19 cellular contexts compared by ENCODE assay signal in the genomic region with DNA sequence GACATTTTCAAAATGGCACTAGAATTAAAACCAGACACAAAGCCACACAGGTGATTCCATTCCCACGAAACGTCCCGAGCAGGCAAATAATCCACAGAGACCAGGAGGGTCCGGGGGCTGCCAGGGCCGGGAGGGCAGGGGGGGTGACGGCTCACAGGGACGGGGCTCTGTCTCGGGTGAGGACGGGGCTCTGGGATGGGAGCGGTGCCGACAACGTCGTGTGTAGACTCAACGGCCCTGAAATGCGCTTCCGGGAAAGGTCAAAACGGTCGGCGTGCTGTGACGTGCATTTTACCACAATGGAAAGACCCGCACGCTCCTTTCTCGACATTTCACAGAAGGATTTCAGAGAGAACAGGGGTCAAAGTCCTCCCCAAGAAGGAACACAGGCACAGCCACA.
DNase-seq lines count a peak whose midpoint lies in the region; ATAC-seq, FAIRE-seq and TF ChIP-seq lines count a peak whose summit lies in the region.
"Had no signal": no experiment of that assay in that cellular context is flagged by ENCODE, and none has a peak within 500 bp of the region (broad histone marks: within the 10 kb centered on the region; RNA-seq: fewer than 3 reads in every experiment).

No MANE protein-coding gene starts in this region.

- POLR2A ChIA-PET in CD8-positive, alpha-beta T cell (lab: Charles Lee) = no interaction called here
- POLR2A ChIA-PET in activated CD8-positive, alpha-beta T cell treated with anti-CD3 and anti-CD28 coated beads, Interleukin-2, amount 10 ng/mL, durations not matched to agents 7 days and 5 days (lab: Charles Lee) = no interaction called here

- DNase-seq in activated T-cell treated with anti-CD3 and anti-CD28 coated beads, Interleukin-2, amount 50 U/mL, for 4 hours = no peak
- no peak for DNase-seq in activated T-cell treated with anti-CD3 and anti-CD28 coated beads, Interleukin-2, amount 50 U/mL, for 1 hour
- no peak for DNase-seq in CD8-positive, alpha-beta T cell
- no peak for DNase-seq in activated CD8-positive, alpha-beta T cell treated with anti-CD3 and anti-CD28 coated beads, Interleukin-2, amount 10 ng/mL, durations not matched to agents 7 days and 5 days
- DNase-seq in kidney (peak; percentile 57), MG63 (no peak), kidney glomerular epithelial cell (lab: John Stamatoyannopoulos, UW) (no peak), NCI-H2081 (lab: John Stamatoyannopoulos, UW) (no peak)
- DNase-seq: BE2C; DMS 273 treated with DMSO at 0.1 percent for 48 hours; left cardiac atrium; mesenchymal stem cell; NCI-H1417; NCI-H510A treated with DMSO at 0.1 percent for 48 hours; SIG-M5; stimulated activated CD4-positive, alpha-beta T cell treated with anti-CD3 and anti-CD28 coated beads, Interleukin-4, amount 100 ng/mL, for 1 hour; upper lobe of right lung had no signal

- peaks cover 8% of the 10 kb centered on the region for H3K9me3 Mint-ChIP-seq in activated T-cell treated with anti-CD3 and anti-CD28 coated beads, Interleukin-2, amount 50 U/mL, for 4 hours
- no peaks in the 10 kb centered on the region for H3K9me3 Mint-ChIP-seq in CD8-positive, alpha-beta T cell
- H3K9me3 Mint-ChIP-seq in activated CD8-positive, alpha-beta T cell treated with anti-CD3 and anti-CD28 coated beads, Interleukin-2, amount 10 ng/mL, durations not matched to agents 7 days and 5 days (ENCODE audit: insufficient read depth) = peaks cover 8% of the 10 kb centered on the region

- CTCF ChIA-PET in CD8-positive, alpha-beta T cell (lab: Charles Lee) = no interaction called here
- CTCF ChIA-PET in activated CD8-positive, alpha-beta T cell treated with anti-CD3 and anti-CD28 coated beads, Interleukin-2, amount 10 ng/mL, durations not matched to agents 7 days and 5 days (lab: Charles Lee) = no interaction called here

- H3K27me3 ChIP-seq in CD8-positive, alpha-beta T cell (ENCODE audit: insufficient read depth, low read length) = no peaks in the 10 kb centered on the region
- H3K27me3 ChIP-seq in MG63 = no peaks in the 10 kb centered on the region
- H3K27me3 ChIP-seq: ascending aorta, BE2C, upper lobe of right lung had no signal

- H3K27ac ChIP-seq in CD8-positive, alpha-beta T cell (ENCODE audit: low read depth, low read length) = no peak overlapping the region
- no peak overlapping the region for H3K27ac ChIP-seq in kidney (ENCODE audit: low read depth in 2 of 2, low read length in 2 of 2)
- H3K27ac ChIP-seq: ascending aorta, upper lobe of right lung had no signal

- TF ChIP-seq CTCF in CD8-positive, alpha-beta T cell (IDR thresholded peaks at IDR 0.05) = no peak
- no peak for TF ChIP-seq CTCF in kidney (IDR thresholded peaks at IDR 0.05; ENCODE audit: borderline replicate concordance, extremely low read depth, insufficient read depth)

- FAIRE-seq in kidney (lab: Jason Lieb, UNC) = no peak
- FAIRE-seq: GM18507 had no signal

- peaks cover 30% of the 10 kb centered on the region for H3K36me3 Mint-ChIP-seq in activated T-cell treated with anti-CD3 and anti-CD28 coated beads, Interleukin-2, amount 50 U/mL, for 4 hours (ENCODE audit: insufficient read depth)
- peaks cover 43% of the 10 kb centered on the region for H3K36me3 Mint-ChIP-seq in CD8-positive, alpha-beta T cell
- peaks cover 64% of the 10 kb centered on the region for H3K36me3 Mint-ChIP-seq in activated CD8-positive, alpha-beta T cell treated with anti-CD3 and anti-CD28 coated beads, Interleukin-2, amount 10 ng/mL, durations not matched to agents 7 days and 5 days (ENCODE audit: low read depth)

- intact Hi-C loops in CD8-positive, alpha-beta T cell (cut with DNase I, micrococcal nuclease) = loop anchor here (5.0 to 10.0 kb wide), 6 partner anchors 54 to 292 kb away; partner anchors contain the start of gene GET4 (in 1 of the 2)
- intact Hi-C loops in kidney (cut with DNase I) = no loop called here

- H3K4me3 Mint-ChIP-seq in activated T-cell treated with anti-CD3 and anti-CD28 coated beads, Interleukin-2, amount 50 U/mL, for 4 hours = peak overlapping the region; percentile 87
- peak overlapping the region; percentile 90 for H3K4me3 Mint-ChIP-seq in CD8-positive, alpha-beta T cell
- H3K4me3 Mint-ChIP-seq in activated CD8-positive, alpha-beta T cell treated with anti-CD3 and anti-CD28 coated beads, Interleukin-2, amount 10 ng/mL, durations not matched to agents 7 days and 5 days = peak overlapping the region; percentile 79

- H3K36me3 ChIP-seq in CD8-positive, alpha-beta T cell (ENCODE audit: insufficient read depth, low read length) = no peaks in the 10 kb centered on the region
- H3K36me3 ChIP-seq in kidney (ENCODE audit: control insufficient read depth in 1 of 2, insufficient read depth in 2 of 2, low read length in 2 of 2) (peaks cover 0 to 2% of the 10 kb centered on the region in 2 donors), MG63 (no peaks in the 10 kb centered on the region)
- H3K36me3 ChIP-seq: ascending aorta, BE2C, upper lobe of right lung had no signal

- H3K4me1 ChIP-seq in CD8-positive, alpha-beta T cell (ENCODE audit: insufficient read depth, low read length) = peaks cover 21% of the 10 kb centered on the region
- H3K4me1 ChIP-seq in kidney (ENCODE audit: control insufficient read depth in 1 of 2, insufficient read depth in 1 of 2, low read depth in 1 of 2, low read length in 2 of 2) = peaks cover 0 to 5% of the 10 kb centered on the region in 2 donors
- H3K4me1 ChIP-seq: BE2C, upper lobe of right lung had no signal

- H3K4me1 Mint-ChIP-seq in activated T-cell treated with anti-CD3 and anti-CD28 coated beads, Interleukin-2, amount 50 U/mL, for 4 hours (ENCODE audit: low read depth) = peaks cover 37% of the 10 kb centered on the region
- H3K4me1 Mint-ChIP-seq in CD8-positive, alpha-beta T cell (ENCODE audit: low read depth) = peaks cover 39% of the 10 kb centered on the region
- peaks cover 37% of the 10 kb centered on the region for H3K4me1 Mint-ChIP-seq in activated CD8-positive, alpha-beta T cell treated with anti-CD3 and anti-CD28 coated beads, Interleukin-2, amount 10 ng/mL, durations not matched to agents 7 days and 5 days (ENCODE audit: low read depth)

- H3K27me3 Mint-ChIP-seq in activated T-cell treated with anti-CD3 and anti-CD28 coated beads, Interleukin-2, amount 50 U/mL, for 4 hours (ENCODE audit: low read depth) = no peaks in the 10 kb centered on the region
- no peaks in the 10 kb centered on the region for H3K27me3 Mint-ChIP-seq in CD8-positive, alpha-beta T cell (ENCODE audit: low read depth)
- no peaks in the 10 kb centered on the region for H3K27me3 Mint-ChIP-seq in activated CD8-positive, alpha-beta T cell treated with anti-CD3 and anti-CD28 coated beads, Interleukin-2, amount 10 ng/mL, durations not matched to agents 7 days and 5 days (ENCODE audit: low read depth)

- H3K27ac Mint-ChIP-seq in CD8-positive, alpha-beta T cell = peak overlapping the region; percentile 99
- H3K27ac Mint-ChIP-seq in activated CD8-positive, alpha-beta T cell treated with anti-CD3 and anti-CD28 coated beads, Interleukin-2, amount 10 ng/mL, durations not matched to agents 7 days and 5 days = peak overlapping the region; percentile 92

- H3K4me3 ChIP-seq in CD8-positive, alpha-beta T cell (ENCODE audit: low read depth, low read length) = no peak overlapping the region
- no peak overlapping the region for H3K4me3 ChIP-seq in kidney (ENCODE audit: low read length in 2 of 2)
- no peak overlapping the region for H3K4me3 ChIP-seq in MG63
- H3K4me3 ChIP-seq: ascending aorta, upper lobe of right lung had no signal

- ATAC-seq in activated T-cell treated with anti-CD3 and anti-CD28 coated beads, Interleukin-2, amount 50 U/mL, for 4 hours = no peak
- no peak for ATAC-seq in CD8-positive, alpha-beta T cell
- no peak for ATAC-seq in activated CD8-positive, alpha-beta T cell treated with anti-CD3 and anti-CD28 coated beads, Interleukin-2, amount 10 ng/mL, durations not matched to agents 7 days and 5 days
- ATAC-seq: left cardiac atrium had no signal

- H3K9me3 ChIP-seq in CD8-positive, alpha-beta T cell (ENCODE audit: low read length) = no peaks in the 10 kb centered on the region
- H3K9me3 ChIP-seq in kidney (ENCODE audit: control insufficient read depth in 1 of 2, low read length in 2 of 2) (no peaks in the 10 kb centered on the region), MG63 (no peaks in the 10 kb centered on the region)
- H3K9me3 ChIP-seq: ascending aorta, BE2C, upper lobe of right lung had no signal

- H3K9ac ChIP-seq in kidney (ENCODE audit: low read length in 2 of 2) = no peak overlapping the region
